Comparison of ENCODE assay signal across 18 cellular contexts in genomic region chr7:99461221-99461620, GRCh38. TPM values are rescaled to one million over a fixed set of nuclear protein-coding genes. Genes with fewer than 3 reads are reported as not detected.
DNase-seq lines count a peak whose midpoint lies in the region; ATAC-seq, FAIRE-seq and TF ChIP-seq lines count a peak whose summit lies in the region.
"Had no signal": no experiment of that assay in that cellular context is flagged by ENCODE, and none has a peak within 500 bp of the region (broad histone marks: within the 10 kb centered on the region; RNA-seq: fewer than 3 reads in every experiment).

No MANE protein-coding gene starts in this region.

- TF ChIP-seq POLR2A in NB4 (IDR thresholded peaks at IDR 0.05; ENCODE audit: extremely low read depth, insufficient read length) (no peak), GM12891 (IDR thresholded peaks at IDR 0.05; ENCODE audit: low read depth, low read length) (no peak)

- peaks cover 67% of the 10 kb centered on the region for H3K36me3 Mint-ChIP-seq in CD8-positive, alpha-beta T cell

- H3K4me1 ChIP-seq in CD8-positive, alpha-beta T cell (ENCODE audit: insufficient read depth, low read length): peaks cover 10% of the 10 kb centered on the region

- H3K27ac ChIP-seq in 22Rv1: peak overlapping the region; percentile 98
- no peak overlapping the region for H3K27ac ChIP-seq in CD8-positive, alpha-beta T cell (ENCODE audit: low read depth, low read length)
- H3K27ac ChIP-seq: left lung had no signal

- POLR2A ChIA-PET in CD8-positive, alpha-beta T cell (lab: Charles Lee): no interaction called here

- H3K4me3 ChIP-seq in CD8-positive, alpha-beta T cell (ENCODE audit: low read depth, low read length): no peak overlapping the region
- H3K4me3 ChIP-seq in NB4 (ENCODE audit: low read depth, low read length) (no peak overlapping the region), epithelial cell of proximal tubule (ENCODE audit: low read depth, low read length) (no peak overlapping the region)
- H3K4me3 ChIP-seq: heart left ventricle, left lung had no signal

- H3K27me3 Mint-ChIP-seq in CD8-positive, alpha-beta T cell (ENCODE audit: low read depth): no peaks in the 10 kb centered on the region
- H3K27me3 Mint-ChIP-seq: activated naive CD8-positive, alpha-beta T cell treated with anti-CD3 and anti-CD28 coated beads for 36 hours; natural killer cell treated with Interleukin-12 subunit alpha and Interleukin-12 subunit beta and Interleukin-15 and Interleukin-18, amount 100 ng/mL, for 72 hours; progenitor cell of endocrine pancreas had no signal

- H3K27me3 ChIP-seq in CD8-positive, alpha-beta T cell (ENCODE audit: insufficient read depth, low read length): no peaks in the 10 kb centered on the region
- H3K27me3 ChIP-seq: heart left ventricle, left lung had no signal

- CTCF ChIA-PET in CD8-positive, alpha-beta T cell (lab: Charles Lee): no interaction called here

- no peak for DNase-seq in CD8-positive, alpha-beta T cell
- no peak for DNase-seq in NB4 (ENCODE audit: low read depth)
- DNase-seq in epithelial cell of proximal tubule (ENCODE audit: low read depth): no peak
- no peak for DNase-seq in stimulated activated CD4-positive, alpha-beta T cell treated with anti-CD3 and anti-CD28 coated beads, Interleukin-4, amount 100 ng/mL, for 24 hours
- DNase-seq in NCI-H128 (lab: John Stamatoyannopoulos, UW; ENCODE audit: unreplicated experiment): no peak
- DNase-seq in NCI-H524 (lab: John Stamatoyannopoulos, UW): no peak
- DNase-seq in GM12891 (ENCODE audit: insufficient read length, low spot score): no peak
- DNase-seq: activated naive CD8-positive, alpha-beta T cell treated with anti-CD3 and anti-CD28 coated beads for 36 hours; heart left ventricle; KBM-7; NCI-H1092 treated with DMSO at 0.1 percent for 48 hours; NCI-H2081; small intestine; stimulated activated CD4-positive, alpha-beta T cell treated with anti-CD3 and anti-CD28 coated beads, Interleukin-2, amount 100 ng/mL, for 48 hours had no signal

- no peaks in the 10 kb centered on the region for H3K9me3 Mint-ChIP-seq in CD8-positive, alpha-beta T cell
- H3K9me3 Mint-ChIP-seq: activated naive CD8-positive, alpha-beta T cell treated with anti-CD3 and anti-CD28 coated beads for 36 hours; natural killer cell treated with Interleukin-12 subunit alpha and Interleukin-12 subunit beta and Interleukin-15 and Interleukin-18, amount 100 ng/mL, for 72 hours had no signal

- FAIRE-seq in GM12891 (lab: Jason Lieb, UNC): no peak
- FAIRE-seq: small intestine had no signal

- TF ChIP-seq CTCF in 22Rv1 (IDR thresholded peaks at IDR 0.05) (no peak; the same call in 1 of the 2 replicates), NB4 (IDR thresholded peaks at IDR 0.05; ENCODE audit: low read depth, low read length) (peak; percentile 23), epithelial cell of proximal tubule (conservative IDR thresholded peaks at IDR 0.05; ENCODE audit: low read depth, low read length) (peak; percentile 2)
- TF ChIP-seq CTCF in CD8-positive, alpha-beta T cell (IDR thresholded peaks at IDR 0.05): no peak

- intact Hi-C loops in CD8-positive, alpha-beta T cell (cut with DNase I, micrococcal nuclease): loop anchor here in 1 of 2 experiments (10.0 kb wide), 1 partner anchor 1784 kb away; the partner anchor contains the start of gene FIS1

- no peak overlapping the region for H3K4me3 Mint-ChIP-seq in CD8-positive, alpha-beta T cell
- H3K4me3 Mint-ChIP-seq: activated naive CD8-positive, alpha-beta T cell treated with anti-CD3 and anti-CD28 coated beads for 36 hours; natural killer cell treated with Interleukin-12 subunit alpha and Interleukin-12 subunit beta and Interleukin-15 and Interleukin-18, amount 100 ng/mL, for 72 hours had no signal

- no peak for ATAC-seq in CD8-positive, alpha-beta T cell
- ATAC-seq: left lung; natural killer cell treated with Interleukin-12 subunit alpha and Interleukin-12 subunit beta and Interleukin-15 and Interleukin-18, amount 100 ng/mL, for 72 hours had no signal

- peaks cover 48% of the 10 kb centered on the region for H3K4me1 Mint-ChIP-seq in CD8-positive, alpha-beta T cell (ENCODE audit: low read depth)

- H3K36me3 ChIP-seq in CD8-positive, alpha-beta T cell (ENCODE audit: insufficient read depth, low read length): peaks cover 28% of the 10 kb centered on the region

- H3K27ac Mint-ChIP-seq in CD8-positive, alpha-beta T cell: peak overlapping the region; percentile 22
- H3K27ac Mint-ChIP-seq: activated naive CD8-positive, alpha-beta T cell treated with anti-CD3 and anti-CD28 coated beads for 36 hours had no signal

- H3K9me3 ChIP-seq in CD8-positive, alpha-beta T cell (ENCODE audit: low read length): no peaks in the 10 kb centered on the region
- H3K9me3 ChIP-seq: heart left ventricle, left lung had no signal

TF ChIP-seq in GM12891, 5 proteins besides CTCF, POLR2A, EP300 and RAD21:
- no peak for TF ChIP-seq POU2F2 (IDR thresholded peaks at IDR 0.05; ENCODE audit: low read depth, low read length)
- no peak for TF ChIP-seq TAF1 (IDR thresholded peaks at IDR 0.05; ENCODE audit: low read depth, low read length)
- no peak for TF ChIP-seq POLR2AphosphoS5 (IDR thresholded peaks at IDR 0.05; ENCODE audit: low read depth, low read length)
- no peak for TF ChIP-seq SPI1 (IDR thresholded peaks at IDR 0.05; ENCODE audit: low read depth, low read length)
- no peak for TF ChIP-seq PAX5 (IDR thresholded peaks at IDR 0.05; ENCODE audit: insufficient read depth, low read length, severe bottlenecking)
TF ChIP-seq in GM12891: peak in this region for 0.

RNA-seq across cellular contexts. Expression of gene ATP5MF, which starts 4.7 kb away (rescaled TPM):
- total RNA-seq in CD8-positive, alpha-beta T cell: 10 to 100 TPM; 45.6 to 48.5 TPM
- total RNA-seq in epithelial cell of proximal tubule: 1,313 and 2,133 TPM in 2 replicates
- 1,333 TPM for polyA plus RNA-seq in GM12891 (2012; ENCODE audit: low read depth, missing spikeins)

RNA-seq across cellular contexts. Expression of gene ZNF789, which starts 11.5 kb away (rescaled TPM):
- total RNA-seq in CD8-positive, alpha-beta T cell: 10 to 100 TPM; 12.9 to 14.1 TPM
- 10.7 and 11.6 TPM in 2 replicates for total RNA-seq in epithelial cell of proximal tubule
- 22.0 TPM for polyA plus RNA-seq in GM12891 (2012; ENCODE audit: low read depth, missing spikeins)

RNA-seq across cellular contexts. Expression of gene CPSF4, which starts 22.5 kb away (rescaled TPM):
- 10 to 100 TPM; 33.4 to 33.9 TPM for total RNA-seq in CD8-positive, alpha-beta T cell
- total RNA-seq in epithelial cell of proximal tubule: 15.8 and 43.1 TPM in 2 replicates
- 37.3 TPM for polyA plus RNA-seq in GM12891 (2012; ENCODE audit: low read depth, missing spikeins)

RNA-seq across cellular contexts. Expression of gene PTCD1, which starts 22.6 kb away (rescaled TPM):
- total RNA-seq in CD8-positive, alpha-beta T cell: 1 to 10 TPM; 4.2 to 4.5 TPM
- 4.0 and 7.2 TPM in 2 replicates for total RNA-seq in epithelial cell of proximal tubule
- 4.4 TPM for polyA plus RNA-seq in GM12891 (2012; ENCODE audit: low read depth, missing spikeins)

RNA-seq across cellular contexts. Expression of gene ZNF394, which starts 38.9 kb away (rescaled TPM):
- 100 to 1,000 TPM; 256 to 268 TPM for total RNA-seq in CD8-positive, alpha-beta T cell
- 14.7 and 15.7 TPM in 2 replicates for total RNA-seq in epithelial cell of proximal tubule
- 22.7 TPM for polyA plus RNA-seq in GM12891 (2012; ENCODE audit: low read depth, missing spikeins)

Comparison
In these comparisons a context has a peak if more than half of its experiments do, and no peak if none do; other contexts are left out.
1. CTCF ChIP-seq: peak in NB4 (single experiment) and epithelial cell of proximal tubule (single experiment); none in 22Rv1 (single experiment) and CD8-positive, alpha-beta T cell (single experiment).
2. RNA of gene ATP5MF, which starts 4.7 kb away (total RNA-seq): 1,313 to 2,133 TPM in epithelial cell of proximal tubule; 45.6 to 48.5 TPM in CD8-positive, alpha-beta T cell; every median in the first group is over 10 times any median in the second.